ENCODE assay signal across 16 cellular contexts in genomic region chr14:49579841-49580240, GRCh38. TPM values are rescaled to one million over a fixed set of nuclear protein-coding genes. Genes with fewer than 3 reads are reported as not detected.
DNase-seq lines count a peak whose midpoint lies in the region; ATAC-seq and TF ChIP-seq lines count a peak whose summit lies in the region.
"Had no signal": no experiment of that assay in that cellular context is flagged by ENCODE, and none has a peak within 500 bp of the region (broad histone marks: within the 10 kb centered on the region; RNA-seq: fewer than 3 reads in every experiment).

No MANE protein-coding gene starts in this region.

- H3K9me3 Mint-ChIP-seq in stimulated activated naive CD8-positive, alpha-beta T cell treated with anti-CD3 and anti-CD28 coated beads, Interleukin-15, Interleukin-2, amounts not matched to agents 100 ng/mL and 50 ng/mL, for 24 hours, result no peaks in the 10 kb centered on the region
- H3K9me3 Mint-ChIP-seq in stimulated activated naive CD8-positive, alpha-beta T cell treated with anti-CD3 and anti-CD28 coated beads, Interleukin-15, amount 100 ng/mL, for 72 hours, result no peaks in the 10 kb centered on the region
- H3K9me3 Mint-ChIP-seq in central memory CD8-positive, alpha-beta T cell, result no peaks in the 10 kb centered on the region
- H3K9me3 Mint-ChIP-seq: stimulated activated effector memory CD8-positive, alpha-beta T cell treated with anti-CD3 and anti-CD28 coated beads, Interleukin-12 subunit alpha, Interleukin-12 subunit beta, amount 100 ng/mL, for 72 hours had no signal

- H3K27ac ChIP-seq in Panc1 (ENCODE audit: low read length), result no peak overlapping the region
- no peak overlapping the region for H3K27ac ChIP-seq in prostate gland
- H3K27ac ChIP-seq: heart left ventricle, KMS-11 had no signal

- no peak for ATAC-seq in stimulated activated naive CD8-positive, alpha-beta T cell treated with anti-CD3 and anti-CD28 coated beads, Interleukin-15, amount 100 ng/mL, for 72 hours
- ATAC-seq in Panc1 (0 out of 2 replicates have a peak, but pooled peaks have one; percentile 15), GM21515 (IDR thresholded peaks at IDR 0.05; ENCODE audit: unreplicated experiment) (no peak)
- no peak for ATAC-seq in central memory CD8-positive, alpha-beta T cell (replicated peaks; ENCODE audit: extremely low read depth, poor library complexity, severe bottlenecking)
- ATAC-seq: right cardiac atrium; stimulated activated effector memory CD8-positive, alpha-beta T cell treated with anti-CD3 and anti-CD28 coated beads, Interleukin-12 subunit alpha, Interleukin-12 subunit beta, amount 100 ng/mL, for 72 hours had no signal

- no peak overlapping the region for H3K4me3 Mint-ChIP-seq in stimulated activated naive CD8-positive, alpha-beta T cell treated with anti-CD3 and anti-CD28 coated beads, Interleukin-15, Interleukin-2, amounts not matched to agents 100 ng/mL and 50 ng/mL, for 24 hours
- H3K4me3 Mint-ChIP-seq in stimulated activated naive CD8-positive, alpha-beta T cell treated with anti-CD3 and anti-CD28 coated beads, Interleukin-15, amount 100 ng/mL, for 72 hours, result no peak overlapping the region
- no peak overlapping the region for H3K4me3 Mint-ChIP-seq in central memory CD8-positive, alpha-beta T cell
- H3K4me3 Mint-ChIP-seq: stimulated activated effector memory CD8-positive, alpha-beta T cell treated with anti-CD3 and anti-CD28 coated beads, Interleukin-12 subunit alpha, Interleukin-12 subunit beta, amount 100 ng/mL, for 72 hours had no signal

- H3K4me3 ChIP-seq in Panc1 (ENCODE audit: low read depth in 2 of 2, low read length in 2 of 2), result no peak overlapping the region
- no peak overlapping the region for H3K4me3 ChIP-seq in prostate gland
- H3K4me3 ChIP-seq: heart left ventricle had no signal

- peaks cover 14% of the 10 kb centered on the region for H3K36me3 ChIP-seq in Panc1 (ENCODE audit: control insufficient read depth, insufficient read depth, low read length)
- peaks cover 0 to 16% of the 10 kb centered on the region in 2 donors for H3K36me3 ChIP-seq in prostate gland

- in situ Hi-C loops in Panc1 (cut with HindIII; ENCODE audit: low pct_unique_long_range_greater_than_20kb, low sequenced_read_pairs), result no loop called here

- POLR2A ChIA-PET in Panc1 (lab: Charles Lee), result no interaction called here

- no peak for TF ChIP-seq POLR2A in prostate gland (IDR thresholded peaks at IDR 0.05)

- 80% methylated on average over 2 of the region's 2 CpGs for WGBS in prostate gland

- H3K27me3 ChIP-seq in Panc1 (ENCODE audit: control insufficient read depth, insufficient read depth, low read length), result no peaks in the 10 kb centered on the region
- H3K27me3 ChIP-seq in prostate gland (replicated peaks; ENCODE audit: insufficient read depth), result no peaks in the 10 kb centered on the region
- H3K27me3 ChIP-seq: heart left ventricle had no signal

- CTCF ChIA-PET in Panc1 (lab: Charles Lee), result no interaction called here

- H3K4me1 ChIP-seq in Panc1 (ENCODE audit: control insufficient read depth, insufficient read depth, low read length) (peaks cover 8% of the 10 kb centered on the region), prostate gland (replicated peaks) (no peaks in the 10 kb centered on the region)

- H3K4me1 Mint-ChIP-seq in stimulated activated naive CD8-positive, alpha-beta T cell treated with anti-CD3 and anti-CD28 coated beads, Interleukin-15, Interleukin-2, amounts not matched to agents 100 ng/mL and 50 ng/mL, for 24 hours (ENCODE audit: low read depth), result peaks cover 63% of the 10 kb centered on the region
- H3K4me1 Mint-ChIP-seq in stimulated activated naive CD8-positive, alpha-beta T cell treated with anti-CD3 and anti-CD28 coated beads, Interleukin-15, amount 100 ng/mL, for 72 hours, result peaks cover 72% of the 10 kb centered on the region
- peaks cover 46% of the 10 kb centered on the region for H3K4me1 Mint-ChIP-seq in central memory CD8-positive, alpha-beta T cell

- H3K9me3 ChIP-seq in Panc1 (ENCODE audit: control insufficient read depth, insufficient read depth, low read depth, low read length), result no peaks in the 10 kb centered on the region
- H3K9me3 ChIP-seq in prostate gland, result no peaks in the 10 kb centered on the region
- H3K9me3 ChIP-seq: heart left ventricle had no signal

- H3K27ac Mint-ChIP-seq in stimulated activated naive CD8-positive, alpha-beta T cell treated with anti-CD3 and anti-CD28 coated beads, Interleukin-15, Interleukin-2, amounts not matched to agents 100 ng/mL and 50 ng/mL, for 24 hours, result peak overlapping the region; percentile 22
- peak overlapping the region in 1 of 2 donors; percentile 50 for H3K27ac Mint-ChIP-seq in stimulated activated naive CD8-positive, alpha-beta T cell treated with anti-CD3 and anti-CD28 coated beads, Interleukin-15, amount 100 ng/mL, for 72 hours
- H3K27ac Mint-ChIP-seq in central memory CD8-positive, alpha-beta T cell (ENCODE audit: low read depth), result peak overlapping the region; percentile 1

- no peak for DNase-seq in stimulated activated naive CD8-positive, alpha-beta T cell treated with anti-CD3 and anti-CD28 coated beads, Interleukin-15, amount 100 ng/mL, for 72 hours
- no peak for DNase-seq in Panc1 (ENCODE audit: low read depth, low spot score)
- no peak for DNase-seq in central memory CD8-positive, alpha-beta T cell (ENCODE audit: low spot score in 2 of 2)
- DNase-seq in prostate gland (ENCODE audit: low spot score), result no peak
- no peak for DNase-seq in OCI-M2 (lab: John Stamatoyannopoulos, UW; ENCODE audit: unreplicated experiment)
- DNase-seq: activated gamma-delta T cell treated with Interleukin-2 at 50 U/mL for 16 hours; aorta; heart left ventricle; NCI-H2029; NCI-H510A; right cardiac atrium; stimulated activated CD4-positive, alpha-beta T cell treated with anti-CD3 and anti-CD28 coated beads, Interleukin-15, amount 100 ng/mL, for 24 hours had no signal

- H3K27me3 Mint-ChIP-seq in stimulated activated naive CD8-positive, alpha-beta T cell treated with anti-CD3 and anti-CD28 coated beads, Interleukin-15, Interleukin-2, amounts not matched to agents 100 ng/mL and 50 ng/mL, for 24 hours, result no peaks in the 10 kb centered on the region
- no peaks in the 10 kb centered on the region for H3K27me3 Mint-ChIP-seq in stimulated activated naive CD8-positive, alpha-beta T cell treated with anti-CD3 and anti-CD28 coated beads, Interleukin-15, amount 100 ng/mL, for 72 hours
- no peaks in the 10 kb centered on the region for H3K27me3 Mint-ChIP-seq in central memory CD8-positive, alpha-beta T cell

- no TSS peak for BruUV-seq in Panc1 (replicated peaks; lab: Mats Ljungman, UMichigan)

- TF ChIP-seq CTCF in Panc1 (IDR thresholded peaks at IDR 0.05) (no peak), prostate gland (IDR thresholded peaks at IDR 0.05) (no peak)

- intact Hi-C loops in Panc1 (cut with micrococcal nuclease; ENCODE audit: unreplicated experiment), result no loop called here
- intact Hi-C loops in prostate gland (cut with DNase I), result no loop called here

- peaks cover 69% of the 10 kb centered on the region for H3K36me3 Mint-ChIP-seq in stimulated activated naive CD8-positive, alpha-beta T cell treated with anti-CD3 and anti-CD28 coated beads, Interleukin-15, Interleukin-2, amounts not matched to agents 100 ng/mL and 50 ng/mL, for 24 hours (ENCODE audit: low read depth)
- peaks cover 47% of the 10 kb centered on the region for H3K36me3 Mint-ChIP-seq in central memory CD8-positive, alpha-beta T cell (ENCODE audit: insufficient read depth)

RNA-seq across cellular contexts. Expression of gene RPS29, which starts 6.3 kb away (rescaled TPM):
- 866 TPM for total RNA-seq in Panc1 (2021; ENCODE audit: unreplicated experiment)
- polyA plus RNA-seq in Panc1 (2012; ENCODE audit: insufficient read length), result 1,233 TPM
- total RNA-seq in prostate gland, result 1,000 to 10,000 TPM; 4,045 to 4,896 TPM

RNA-seq across cellular contexts. Expression of gene LRR1, which starts 18.9 kb away (rescaled TPM):
- total RNA-seq in Panc1 (2021; ENCODE audit: unreplicated experiment) (23.3 TPM), prostate gland (1 to 10 TPM; 7.0 to 8.4 TPM)
- polyA plus RNA-seq in Panc1 (2012; ENCODE audit: insufficient read length), result 11.6 TPM

RNA-seq across cellular contexts. Expression of gene RPL36AL, which starts 40.6 kb away (rescaled TPM):
- total RNA-seq in Panc1 (2021; ENCODE audit: unreplicated experiment), result 136 TPM
- 167 TPM for polyA plus RNA-seq in Panc1 (2012; ENCODE audit: insufficient read length)
- 100 to 1,000 TPM; 170 to 176 TPM for total RNA-seq in prostate gland

RNA-seq across cellular contexts. Expression of gene MGAT2, which starts 40.8 kb away (rescaled TPM):
- 51.4 TPM for total RNA-seq in Panc1 (2021; ENCODE audit: unreplicated experiment)
- 24.6 TPM for polyA plus RNA-seq in Panc1 (2012; ENCODE audit: insufficient read length)
- total RNA-seq in prostate gland, result 10 to 100 TPM; 34.7 to 69.0 TPM

RNA-seq across cellular contexts. Expression of gene DNAAF2, which starts 55.2 kb away (rescaled TPM):
- total RNA-seq in Panc1 (2021; ENCODE audit: unreplicated experiment) (8.2 TPM), prostate gland (10 to 100 TPM; 11.2 to 11.9 TPM)
- polyA plus RNA-seq in Panc1 (2012; ENCODE audit: insufficient read length), result 8.3 TPM
